12 cellular contexts compared by ENCODE assay signal in genomic region chr1:201759194-201759814, GRCh38.
A peak's percentile ranks its signal among the peaks of the same experiment; 100 is the strongest.
DNase-seq lines count a peak whose midpoint lies in the region; ATAC-seq and TF ChIP-seq lines count a peak whose summit lies in the region.
"Had no signal": no experiment of that assay in that cellular context is flagged by ENCODE, and none has a peak within 500 bp of the region (broad histone marks: within the 10 kb centered on the region; RNA-seq: fewer than 3 reads in every experiment).

No MANE protein-coding gene starts in this region.

- DNase-seq in DMS 273 (lab: John Stamatoyannopoulos, UW; ENCODE audit: unreplicated experiment) (peak; percentile 59), DMS 273 treated with DMSO at 0.1 percent for 48 hours (lab: John Stamatoyannopoulos, UW) (no peak), fibroblast of villous mesenchyme (ENCODE audit: low read depth) (peak; percentile 49), stromal cell of bone marrow (ENCODE audit: low read depth) (peak; percentile 67), lower leg skin (ENCODE audit: low spot score in 2 of 2) (no peak)
- no peak for DNase-seq in activated effector memory CD4-positive, alpha-beta T cell treated with Interleukin-2 at 50 U/mL for 16 hours
- DNase-seq: activated CD4-positive, alpha-beta T cell treated with anti-CD3 and anti-CD28 coated beads, Interleukin-2, amount 50 U/mL, for 1 hour; immature natural killer cell; KG1; naive thymus-derived CD4-positive, alpha-beta T cell had no signal

- intact Hi-C loops in lower leg skin (cut with DNase I; ENCODE audit: low total_unique reads): no loop called here

- H3K4me3 ChIP-seq in fibroblast of villous mesenchyme (ENCODE audit: low read depth, low read length) (no peak overlapping the region), lower leg skin (ENCODE audit: low read depth, poor library complexity, severe bottlenecking) (no peak overlapping the region)

- WGBS in lower leg skin, 2 donors: 64 to 65% methylated on average over 3 of the region's 3 CpGs

- no peak for TF ChIP-seq POLR2A in GM18505 (IDR thresholded peaks at IDR 0.05; ENCODE audit: borderline replicate concordance, extremely low read depth, insufficient read depth, insufficient read length)
- TF ChIP-seq POLR2A in lower leg skin (IDR thresholded peaks at IDR 0.05): no peak

- TF ChIP-seq CTCF in fibroblast of villous mesenchyme (IDR thresholded peaks at IDR 0.05; ENCODE audit: insufficient read depth, low read depth, low read length): no peak
- no peak for TF ChIP-seq CTCF in lower leg skin (IDR thresholded peaks at IDR 0.05)

- ATAC-seq in SK-N-SH treated with all-trans-retinoic acid at 6 μM for 48 hours (peak; percentile 64), GM18505 (IDR thresholded peaks at IDR 0.05; ENCODE audit: unreplicated experiment) (no peak)
- ATAC-seq: naive thymus-derived CD4-positive, alpha-beta T cell had no signal

TF ChIP-seq in SK-N-SH treated with all-trans-retinoic acid at 6 μM for 48 hours, 23 proteins besides CTCF, POLR2A, EP300 and RAD21:
- no peak for TF ChIP-seq ZNF70 (CRISPR knock-in tag; IDR thresholded peaks at IDR 0.05)
- no peak for TF ChIP-seq ZNF565 (CRISPR knock-in tag; conservative IDR thresholded peaks at IDR 0.05; ENCODE audit: low read depth)
- no peak for TF ChIP-seq ESRRG (CRISPR knock-in tag; IDR thresholded peaks at IDR 0.05)
- no peak for TF ChIP-seq ZC3H10 (CRISPR knock-in tag; IDR thresholded peaks at IDR 0.05)

Comparison
In these comparisons a context has a peak if more than half of its experiments do, and no peak if none do; other contexts are left out.
1. DNase-seq: peak in DMS 273 (single experiment), fibroblast of villous mesenchyme (single experiment) and stromal cell of bone marrow (single experiment); none in DMS 273 treated with DMSO at 0.1 percent for 48 hours (single experiment), activated effector memory CD4-positive, alpha-beta T cell treated with Interleukin-2 at 50 U/mL for 16 hours (single experiment) and lower leg skin (0 of 2).